Comparison of ENCODE assay signal across 8 cellular contexts in genomic region chr12:46585854-46586621, GRCh38.
A peak's percentile ranks its signal among the peaks of the same experiment; 100 is the strongest.
DNase-seq lines count a peak whose midpoint lies in the region; ATAC-seq, FAIRE-seq and TF ChIP-seq lines count a peak whose summit lies in the region.

No MANE protein-coding gene starts in this region.

- DNase-seq in HFFc6 (peak; percentile 38), OCI-LY7 (ENCODE audit: low spot score) (peak; percentile 4), K562 (ENCODE audit: extremely low read depth in 1 of 4, low spot score in 3 of 4) (peak in 2 of 4 experiments; percentile 13 to 81), spleen (no peak), Kasumi-1 (lab: John Stamatoyannopoulos, UW) (no peak), middle frontal gyrus (ENCODE audit: extremely low spot score, low spot score) (no peak)
- DNase-seq in natural killer cell treated with Interleukin-12 subunit alpha and Interleukin-12 subunit beta and Interleukin-15 and Interleukin-18, amount 100 ng/mL, for 72 hours (ENCODE audit: low spot score) = no peak

- H3K4me3 ChIP-seq in OCI-LY7 (ENCODE audit: low read depth, low read length, poor library complexity, severe bottlenecking) (no peak overlapping the region), K562 (no peak overlapping the region), spleen (no peak overlapping the region)

- TF ChIP-seq RAD21 in K562 (CRISPR knock-in tag; conservative IDR thresholded peaks at IDR 0.05 in 1 of 2, IDR thresholded peaks at IDR 0.05 in 1 of 2) = peak in 1 of 2 experiments; percentile 24; a peak in 1 of 4 replicates

- H3K9me3 Mint-ChIP-seq in HFFc6 = peaks cover 38% of the 10 kb centered on the region
- H3K9me3 Mint-ChIP-seq in natural killer cell treated with Interleukin-12 subunit alpha and Interleukin-12 subunit beta and Interleukin-15 and Interleukin-18, amount 100 ng/mL, for 72 hours = peaks cover 18% of the 10 kb centered on the region

- H3K27me3 ChIP-seq in K562 (ENCODE audit: control insufficient read depth in 2 of 2, insufficient read depth in 2 of 2, low read length in 2 of 2) = no peaks in the 10 kb centered on the region
- no peaks in the 10 kb centered on the region for H3K27me3 ChIP-seq in spleen (replicated peaks in 1 of 7)

- H3K9me3 ChIP-seq in OCI-LY7 (ENCODE audit: low read length) (no peaks in the 10 kb centered on the region), K562 (replicated peaks; ENCODE audit: control insufficient read depth, insufficient read depth, low read depth, low read length) (no peaks in the 10 kb centered on the region), spleen (peaks cover 2 to 43% (median 38%) of the 10 kb centered on the region in 8 donors)

- H2AFZ ChIP-seq in OCI-LY7 (ENCODE audit: low read length) (no peak overlapping the region), K562 (ENCODE audit: low read depth, low read length) (peak overlapping the region; percentile 90)

- H3K9me1 ChIP-seq in K562 (ENCODE audit: control insufficient read depth, insufficient read depth, low read length) = no peaks in the 10 kb centered on the region

- no peaks in the 10 kb centered on the region for H3K9me2 ChIP-seq in OCI-LY7 (ENCODE audit: insufficient read depth, low read length)

- TF ChIP-seq POLR2A in K562 (conservative IDR thresholded peaks at IDR 0.05) = no peak
- no peak for TF ChIP-seq POLR2A in spleen (IDR thresholded peaks at IDR 0.05)

- CTCF ChIA-PET in OCI-LY7 (lab: Charles Lee; ENCODE audit: unreplicated experiment) (no interaction called here), K562 (lab: Yijun Ruan, JAX; ENCODE audit: low intra/inter-chr PET ratio) (no interaction called here)

- H3K4me3 Mint-ChIP-seq in HFFc6 = no peak overlapping the region
- peak overlapping the region; percentile 34 for H3K4me3 Mint-ChIP-seq in natural killer cell treated with Interleukin-12 subunit alpha and Interleukin-12 subunit beta and Interleukin-15 and Interleukin-18, amount 100 ng/mL, for 72 hours

- H3K4me1 Mint-ChIP-seq in HFFc6 (ENCODE audit: low read depth) = peaks cover 19% of the 10 kb centered on the region
- H3K4me1 Mint-ChIP-seq in natural killer cell treated with Interleukin-12 subunit alpha and Interleukin-12 subunit beta and Interleukin-15 and Interleukin-18, amount 100 ng/mL, for 72 hours (ENCODE audit: low read depth in 2 of 2) = peaks cover 52% of the 10 kb centered on the region in 2 donors

- H3K27ac ChIP-seq in OCI-LY7 (ENCODE audit: low read depth, low read length, poor library complexity, severe bottlenecking) (no peak overlapping the region), K562 (ENCODE audit: extremely low read depth, low read depth, low read length) (peak overlapping the region; percentile 66; the same call in 2 of the 3 replicates), spleen (peak overlapping the region in 2 of 8 donors; percentile 13 to 50)

- intact Hi-C loops in OCI-LY7 (cut with micrococcal nuclease; ENCODE audit: unreplicated experiment) (no loop called here), K562 (cut with micrococcal nuclease) (no loop called here), spleen (cut with DNase I; ENCODE audit: low total_unique reads) (no loop called here)

- peak; percentile 55; the same call in 1 of the 2 replicates for TF ChIP-seq EP300 in K562 (IDR thresholded peaks at IDR 0.05; ENCODE audit: low read length)

- H3K27ac Mint-ChIP-seq in HFFc6 = no peak overlapping the region
- H3K27ac Mint-ChIP-seq in natural killer cell treated with Interleukin-12 subunit alpha and Interleukin-12 subunit beta and Interleukin-15 and Interleukin-18, amount 100 ng/mL, for 72 hours = peak overlapping the region in 1 of 2 donors; percentile 71

- ATAC-seq in K562 = peak; percentile 95
- ATAC-seq in natural killer cell treated with Interleukin-12 subunit alpha and Interleukin-12 subunit beta and Interleukin-15 and Interleukin-18, amount 100 ng/mL, for 72 hours = no peak
- no peak for ATAC-seq in GM19035 (IDR thresholded peaks at IDR 0.05; ENCODE audit: unreplicated experiment)

- peaks cover 51% of the 10 kb centered on the region for H3K36me3 Mint-ChIP-seq in HFFc6 (ENCODE audit: low read depth)
- H3K36me3 Mint-ChIP-seq in natural killer cell treated with Interleukin-12 subunit alpha and Interleukin-12 subunit beta and Interleukin-15 and Interleukin-18, amount 100 ng/mL, for 72 hours = peaks cover 34% of the 10 kb centered on the region

- peak overlapping the region; percentile 2 to 65; a peak in 2 of 4 replicates for H3K9ac ChIP-seq in K562 (ENCODE audit: insufficient read depth in 1 of 2, low read depth in 2 of 2, low read length in 2 of 2)

- no TSS peak for BruUV-seq in OCI-LY7 (replicated peaks; lab: Mats Ljungman, UMichigan)
- no TSS peak for BruUV-seq in K562 (replicated peaks; lab: Mats Ljungman, UMichigan)

- POLR2A ChIA-PET in OCI-LY7 (lab: Charles Lee) (no interaction called here), K562 (lab: Yijun Ruan, JAX) (interaction anchor here (0.6 to 1.7 kb wide), 4 partner anchors 19 to 859 kb away, joined by 3 to 5 read pairs (median 4); partner anchors contain the start of gene SLC38A1)

- H3K4me1 ChIP-seq in OCI-LY7 (ENCODE audit: insufficient read depth, low read length, poor library complexity, severe bottlenecking) (no peaks in the 10 kb centered on the region), K562 (replicated peaks in 1 of 2; ENCODE audit: control insufficient read depth in 2 of 2, insufficient read depth in 2 of 2, low read length in 2 of 2) (peaks cover 5% of the 10 kb centered on the region in 2 experiments; a peak in 3 of 5 replicates), spleen (peaks cover 0 to 12% (median 4%) of the 10 kb centered on the region in 6 donors)

- no peaks in the 10 kb centered on the region; the same call in 1 of the 2 replicates for H3K27me3 Mint-ChIP-seq in HFFc6 (ENCODE audit: insufficient read depth)
- H3K27me3 Mint-ChIP-seq in natural killer cell treated with Interleukin-12 subunit alpha and Interleukin-12 subunit beta and Interleukin-15 and Interleukin-18, amount 100 ng/mL, for 72 hours = no peaks in the 10 kb centered on the region

- FAIRE-seq in K562 (lab: Jason Lieb, UNC) = no peak

- H4K20me1 ChIP-seq in OCI-LY7 (ENCODE audit: insufficient read depth, low read length) (no peaks in the 10 kb centered on the region), K562 (replicated peaks; ENCODE audit: control insufficient read depth, insufficient read depth, low read length) (no peaks in the 10 kb centered on the region)

- H3K36me3 ChIP-seq in OCI-LY7 (ENCODE audit: insufficient read depth, low read length) (no peaks in the 10 kb centered on the region), K562 (ENCODE audit: control insufficient read depth, insufficient read depth, low read length) (no peaks in the 10 kb centered on the region), spleen (no peaks in the 10 kb centered on the region)

- H3K79me2 ChIP-seq in OCI-LY7 (ENCODE audit: insufficient read depth, low read depth, low read length) = no peaks in the 10 kb centered on the region
- H3K79me2 ChIP-seq in K562 (ENCODE audit: control insufficient read depth, insufficient read depth, low read length) = no peaks in the 10 kb centered on the region

- 32% methylated on average over 7 of the region's 7 CpGs for WGBS in K562 (ENCODE audit: insufficient coverage, low coverage, missing lambda C conversion rate)
- 70 to 80% (median 76%) methylated on average over 6 to 7 of the region's 7 CpGs for WGBS in spleen, 5 donors

- TF ChIP-seq CTCF in HFFc6 (IDR thresholded peaks at IDR 0.05) (no peak), OCI-LY7 (conservative IDR thresholded peaks at IDR 0.05; ENCODE audit: low read length) (no peak), K562 (IDR thresholded peaks at IDR 0.05 in 2 of 3, conservative IDR thresholded peaks at IDR 0.05 in 1 of 3; ENCODE audit: insufficient read depth in 2 of 3, low read depth in 1 of 3, low read length in 3 of 3) (no peak), spleen (IDR thresholded peaks at IDR 0.05 in 8 of 11, conservative IDR thresholded peaks at IDR 0.05 in 3 of 11) (no peak)

- H3K4me2 ChIP-seq in OCI-LY7 (ENCODE audit: low read length) (no peak overlapping the region), K562 (ENCODE audit: insufficient read depth, low read length) (peak overlapping the region; percentile 77)

- in situ Hi-C loops in K562 (cut with MboI) = no loop called here

TF ChIP-seq in K562, 482 proteins besides CTCF, POLR2A, EP300 and RAD21 (continues in another document):
- TF ChIP-seq MITF (IDR thresholded peaks at IDR 0.05) = no peak
- TF ChIP-seq KLF13 (tag; IDR thresholded peaks at IDR 0.05; ENCODE audit: borderline replicate concordance, low read depth) = no peak
- TF ChIP-seq ZNF644 (tag; IDR thresholded peaks at IDR 0.05; ENCODE audit: low read depth) = peak; percentile 47; the same call in 1 of the 2 replicates
- peak in 2 of 3 experiments; percentile 68 to 77 for TF ChIP-seq YY1 (IDR thresholded peaks at IDR 0.05; ENCODE audit: borderline replicate concordance in 1 of 3, control insufficient read depth in 1 of 3, extremely low read depth in 1 of 3, insufficient read depth in 3 of 3, insufficient read length in 1 of 3, insufficient replicate concordance in 2 of 3, low read depth in 1 of 3, low read length in 2 of 3)
- TF ChIP-seq ZNF280B (CRISPR knock-in tag; IDR thresholded peaks at IDR 0.05) = no peak
- peak; percentile 38; the same call in 1 of the 2 replicates for TF ChIP-seq SPI1 (IDR thresholded peaks at IDR 0.05; ENCODE audit: borderline replicate concordance, low read depth, low read length)
- peak; percentile 76 for TF ChIP-seq SOX6 (IDR thresholded peaks at IDR 0.05)

Comparison
In these comparisons a context has a peak if more than half of its experiments do, and no peak if none do; other contexts are left out.
1. DNase-seq: peak in HFFc6 (single experiment) and OCI-LY7 (single experiment); none in natural killer cell treated with Interleukin-12 subunit alpha and Interleukin-12 subunit beta and Interleukin-15 and Interleukin-18, amount 100 ng/mL, for 72 hours (single experiment), spleen (single experiment), Kasumi-1 (0 of 2) and middle frontal gyrus (single experiment).